1 cellular context compared by ENCODE assay signal in genomic region chr11:134725939-134726639, GRCh38.
TF ChIP-seq lines count a peak whose summit lies in the region.

No MANE protein-coding gene starts in this region.

TF ChIP-seq in HCT116, 20 proteins besides CTCF, POLR2A, EP300 and RAD21 (continued from another document):
- TF ChIP-seq MAX (IDR thresholded peaks at IDR 0.05), result 0 out of 2 replicates have a peak, but pooled peaks have one; percentile 22
